In the genomic region with DNA sequence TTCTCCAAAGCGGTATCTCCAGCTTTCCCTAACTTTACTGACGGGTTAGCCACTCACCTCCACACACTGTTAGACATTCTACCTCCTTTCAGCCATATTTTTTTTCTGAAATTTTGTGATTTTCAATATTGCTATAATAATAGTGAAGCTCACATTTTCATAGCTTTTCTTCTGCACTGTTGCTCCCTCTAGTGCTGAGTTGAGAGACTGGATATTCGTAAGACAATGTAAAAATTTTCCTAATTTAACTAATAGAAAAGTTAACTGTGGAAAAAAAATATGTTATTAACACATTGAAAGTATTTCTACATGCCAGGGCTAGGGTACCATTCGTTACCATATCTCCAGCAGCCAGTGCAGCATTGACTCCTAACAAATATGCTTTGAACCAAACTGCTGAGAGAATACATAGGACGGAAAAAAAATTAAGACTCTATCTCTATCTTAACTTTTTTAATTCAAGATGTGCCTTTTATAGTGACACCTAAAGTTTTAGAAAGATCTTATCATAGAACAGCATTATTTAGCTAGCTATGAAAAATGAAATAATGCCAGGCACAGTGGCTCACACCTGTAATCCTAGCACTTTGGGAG, we compare ENCODE assay signal across 1 cellular context.
TF ChIP-seq lines count a peak whose summit lies in the region.

No MANE protein-coding gene starts in this region.

TF ChIP-seq in HepG2, 621 proteins besides CTCF, POLR2A, EP300 and RAD21:
- no peak for TF ChIP-seq ZBTB3 (CRISPR knock-in tag; IDR thresholded peaks at IDR 0.05; ENCODE audit: borderline replicate concordance, low read depth)
- TF ChIP-seq SMC3 (IDR thresholded peaks at IDR 0.05; ENCODE audit: low read length) = peak; percentile 39; the same call in 1 of the 2 replicates
- TF ChIP-seq GABPA (IDR thresholded peaks at IDR 0.05; ENCODE audit: low read depth, low read length) = no peak
- TF ChIP-seq GABPA (CRISPR knock-in tag; IDR thresholded peaks at IDR 0.05; ENCODE audit: low read depth) = no peak
- TF ChIP-seq CREM (IDR thresholded peaks at IDR 0.05) = no peak
- TF ChIP-seq CREM (CRISPR knock-in tag; IDR thresholded peaks at IDR 0.05) = no peak
- no peak for TF ChIP-seq NCOA2 (CRISPR knock-in tag; IDR thresholded peaks at IDR 0.05)
- no peak for TF ChIP-seq ZNF235 (CRISPR knock-in tag; IDR thresholded peaks at IDR 0.05; ENCODE audit: borderline replicate concordance)
- no peak for TF ChIP-seq ZBTB8A (CRISPR knock-in tag; IDR thresholded peaks at IDR 0.05; ENCODE audit: borderline replicate concordance, low read depth)
- TF ChIP-seq, protein P1, sequence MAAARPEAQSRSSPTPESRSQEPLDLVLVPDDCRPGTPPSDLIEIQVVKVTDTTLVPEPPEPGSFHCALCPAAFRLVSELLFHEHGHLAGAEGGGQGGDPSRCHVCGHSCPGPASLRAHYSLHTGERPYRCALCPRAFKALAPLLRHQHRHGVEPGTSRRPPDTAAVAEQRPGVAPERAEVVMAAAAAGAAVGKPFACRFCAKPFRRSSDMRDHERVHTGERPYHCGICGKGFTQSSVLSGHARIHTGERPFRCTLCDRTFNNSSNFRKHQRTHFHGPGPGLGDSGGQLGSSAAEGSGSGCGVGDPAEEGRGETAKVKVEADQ (CRISPR knock-in tag; IDR thresholded peaks at IDR 0.05; ENCODE audit: borderline replicate concordance) = no peak
- peak; percentile 47 for TF ChIP-seq STAG1 (CRISPR knock-in tag; IDR thresholded peaks at IDR 0.05)
